Comparison of ENCODE assay signal across 22 cellular contexts in the genomic region with DNA sequence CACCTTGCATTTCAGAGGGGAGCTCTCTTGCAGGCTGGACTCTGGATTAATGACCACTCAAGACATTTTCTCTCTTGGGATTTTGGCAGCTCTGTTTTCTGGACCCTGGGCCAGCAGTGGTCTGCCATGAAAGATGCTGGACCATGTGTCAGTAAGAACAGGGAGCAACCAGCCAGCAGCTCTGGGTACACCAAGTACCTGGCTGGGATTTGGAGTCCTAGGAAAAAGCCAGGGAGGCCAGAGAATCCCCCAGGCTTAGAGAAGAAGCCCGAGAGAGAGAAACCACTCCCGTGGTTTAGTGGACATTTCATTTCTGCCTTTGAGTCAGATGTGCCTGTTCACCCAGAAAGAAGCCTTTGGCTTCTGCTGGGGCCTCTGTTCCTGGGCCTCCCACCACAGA. TPM values are rescaled to one million over a fixed set of nuclear protein-coding genes. Genes with fewer than 3 reads are reported as not detected.
DNase-seq lines count a peak whose midpoint lies in the region; ATAC-seq, FAIRE-seq and TF ChIP-seq lines count a peak whose summit lies in the region.
"Had no signal": no experiment of that assay in that cellular context is flagged by ENCODE, and none has a peak within 500 bp of the region (broad histone marks: within the 10 kb centered on the region; RNA-seq: fewer than 3 reads in every experiment).

No MANE protein-coding gene starts in this region.

- intact Hi-C loops in left ventricle myocardium inferior (cut with micrococcal nuclease): no loop called here
- intact Hi-C loops in heart left ventricle (cut with DNase I): no loop called here
- intact Hi-C loops in sigmoid colon (cut with DNase I): no loop called here
- intact Hi-C loops in vagina (cut with DNase I): no loop called here

- no peak overlapping the region for H3K4me3 ChIP-seq in left ventricle myocardium inferior
- no peak overlapping the region for H3K4me3 ChIP-seq in heart left ventricle
- H3K4me3 ChIP-seq in gastroesophageal sphincter: no peak overlapping the region
- H3K4me3 ChIP-seq in sigmoid colon: no peak overlapping the region
- no peak overlapping the region for H3K4me3 ChIP-seq in vagina
- H3K4me3 ChIP-seq: SJSA1 had no signal

- no peak for ATAC-seq in heart left ventricle
- no peak for ATAC-seq in gastroesophageal sphincter
- no peak for ATAC-seq in HG03469 (IDR thresholded peaks at IDR 0.05; ENCODE audit: unreplicated experiment)
- ATAC-seq: CD8-positive, alpha-beta T cell; Right ventricle myocardium inferior had no signal

- no peak for FAIRE-seq in D721Med (lab: Jason Lieb, UNC)

- H3K27me3 ChIP-seq in left ventricle myocardium inferior (ENCODE audit: low read depth) (peaks cover 15% of the 10 kb centered on the region), heart left ventricle (peaks cover 0 to 15% (median 0%) of the 10 kb centered on the region in 9 donors), gastroesophageal sphincter (no peaks in the 10 kb centered on the region), sigmoid colon (no peaks in the 10 kb centered on the region), vagina (no peaks in the 10 kb centered on the region)

- TF ChIP-seq CTCF in left ventricle myocardium inferior (IDR thresholded peaks at IDR 0.05; ENCODE audit: borderline replicate concordance) (no peak), heart left ventricle (IDR thresholded peaks at IDR 0.05) (no peak), gastroesophageal sphincter (IDR thresholded peaks at IDR 0.05) (no peak), sigmoid colon (IDR thresholded peaks at IDR 0.05) (no peak), D721Med (IDR thresholded peaks at IDR 0.05; ENCODE audit: insufficient read depth, missing control alignments) (no peak), vagina (IDR thresholded peaks at IDR 0.05) (no peak)

- H3K27ac ChIP-seq in left ventricle myocardium inferior (replicated peaks): peak overlapping the region; percentile 69
- peak overlapping the region in 4 of 12 donors; percentile 1 to 63 (median 41) for H3K27ac ChIP-seq in heart left ventricle
- peak overlapping the region in 3 of 4 donors; percentile 34 to 70 (median 53) for H3K27ac ChIP-seq in gastroesophageal sphincter
- H3K27ac ChIP-seq in sigmoid colon: peak overlapping the region in 3 of 4 donors; percentile 6 to 55 (median 34)
- no peak overlapping the region for H3K27ac ChIP-seq in vagina
- H3K27ac ChIP-seq: 22Rv1, KMS-11, SJSA1 had no signal

- DNase-seq in left ventricle myocardium inferior (no peak), heart left ventricle (no peak), sigmoid colon (peak; percentile 63), D721Med (ENCODE audit: insufficient read length, low spot score) (no peak), vagina (ENCODE audit: extremely low spot score in 2 of 2) (no peak)
- DNase-seq in activated T-cell treated with anti-CD3 and anti-CD28 coated beads, Interleukin-2, amount 50 U/mL, for 48 hours: no peak
- DNase-seq: ACHN; Calu3; CD8-positive, alpha-beta T cell; GDM1; IMR-90; NCI-H1092 treated with DMSO at 0.1 percent for 48 hours; NCI-H146; NCI-H2029; NCI-H446; NCI-H526 treated with DMSO at 0.1 percent for 48 hours had no signal

- WGBS in heart left ventricle, 4 donors: 76 to 94% (median 87%) methylated on average over 2 of the region's 2 CpGs
- 40 to 100% methylated on average over 1 to 2 of the region's 2 CpGs for WGBS in gastroesophageal sphincter (ENCODE audit: low coverage in 1 of 2), 2 donors
- 84 to 91% methylated on average over 2 of the region's 2 CpGs for WGBS in sigmoid colon, 2 donors

- H3K4me1 ChIP-seq in left ventricle myocardium inferior (peaks cover 61% of the 10 kb centered on the region), heart left ventricle (peaks cover 0 to 48% (median 5%) of the 10 kb centered on the region in 12 donors), gastroesophageal sphincter (peaks cover 0 to 81% (median 33%) of the 10 kb centered on the region in 3 donors), sigmoid colon (peaks cover 0 to 74% (median 20%) of the 10 kb centered on the region in 4 donors), vagina (peaks cover 16% of the 10 kb centered on the region)
- H3K4me1 ChIP-seq: SJSA1 had no signal

- no peak for TF ChIP-seq POLR2A in heart left ventricle (IDR thresholded peaks at IDR 0.05)
- TF ChIP-seq POLR2A in gastroesophageal sphincter (IDR thresholded peaks at IDR 0.05): no peak
- TF ChIP-seq POLR2A in sigmoid colon (IDR thresholded peaks at IDR 0.05): no peak
- no peak for TF ChIP-seq POLR2A in vagina (IDR thresholded peaks at IDR 0.05)

- H3K36me3 ChIP-seq in left ventricle myocardium inferior (no peaks in the 10 kb centered on the region), heart left ventricle (no peaks in the 10 kb centered on the region), gastroesophageal sphincter (no peaks in the 10 kb centered on the region), sigmoid colon (no peaks in the 10 kb centered on the region), vagina (no peaks in the 10 kb centered on the region)
- H3K36me3 ChIP-seq: SJSA1 had no signal

- H3K9me3 ChIP-seq in left ventricle myocardium inferior (replicated peaks): no peaks in the 10 kb centered on the region
- no peaks in the 10 kb centered on the region for H3K9me3 ChIP-seq in heart left ventricle
- no peaks in the 10 kb centered on the region for H3K9me3 ChIP-seq in gastroesophageal sphincter
- H3K9me3 ChIP-seq in sigmoid colon: no peaks in the 10 kb centered on the region
- H3K9me3 ChIP-seq in vagina: no peaks in the 10 kb centered on the region
- H3K9me3 ChIP-seq: SJSA1 had no signal

- TF ChIP-seq EP300 in gastroesophageal sphincter (IDR thresholded peaks at IDR 0.05) (no peak), sigmoid colon (IDR thresholded peaks at IDR 0.05) (no peak)

RNA-seq across cellular contexts. Expression of a gene that starts 2.5 kb away (rescaled TPM):
- total RNA-seq in left ventricle myocardium inferior: 8.2 TPM
- total RNA-seq in heart left ventricle: 10 to 100 TPM in 5 of 9 donors, 1 to 10 TPM in 4; 2.5 to 14.6 (median 10.3) TPM
- 10 to 100 TPM in 1 of 2 donors, 1 to 10 TPM in 1; 2.7 to 14.6 TPM for polyA plus RNA-seq in heart left ventricle
- 100 to 1,000 TPM in 1 of 4 donors, 10 to 100 TPM in 3; 39.0 to 121 (median 54.5) TPM for total RNA-seq in gastroesophageal sphincter
- total RNA-seq in sigmoid colon: 100 to 1,000 TPM in 1 of 4 donors, 10 to 100 TPM in 3; 17.6 to 105 (median 25.3) TPM
- 1 to 10 TPM in 2 of 3 donors, under 1 TPM in 1; 0.46 to 8.9 (median 1.2) TPM for polyA plus RNA-seq in sigmoid colon
- total RNA-seq in vagina: 23.3 TPM
- total RNA-seq: Calu3; CD8-positive, alpha-beta T cell had no signal
